22 cellular contexts compared by ENCODE assay signal in genomic region chr12:122615780-122616179, GRCh38.
"Had no signal": no experiment of that assay in that cellular context is flagged by ENCODE, and none has a peak within 500 bp of the region (broad histone marks: within the 10 kb centered on the region; RNA-seq: fewer than 3 reads in every experiment).

No MANE protein-coding gene starts in this region.

- DNase-seq: Kasumi-1; MM.1S; NCI-H1092 treated with DMSO at 0.1 percent for 48 hours; NCI-H1417 treated with DMSO at 0.1 percent for 48 hours; NCI-H146; NCI-H187; NCI-H2029; NCI-H2081 treated with DMSO at 0.1 percent for 48 hours; NCI-H2171 treated with DMSO at 0.1 percent for 48 hours; NCI-H345; NCI-H446 treated with DMSO at 0.1 percent for 48 hours; NCI-H510A treated with DMSO at 0.1 percent for 48 hours; NCI-H526; NCI-H748 treated with DMSO at 0.1 percent for 48 hours; NK-92 treated with Interleukin-12 subunit alpha and Interleukin-12 subunit beta, amount 100 ng/mL, for 24 hours; PC-9; Peyer's patch; SHP77 treated with DMSO at 0.1 percent for 48 hours had no signal

- H3K27me3 ChIP-seq: Peyer's patch, SJSA1 had no signal

- H3K4me1 ChIP-seq: Peyer's patch, SJSA1 had no signal

- H3K4me3 ChIP-seq: K562, PC-9, Peyer's patch, SJSA1, SK-N-MC had no signal

- H3K27ac ChIP-seq: KMS-11, PC-9, Peyer's patch, SJSA1 had no signal

- H3K9me3 ChIP-seq: Peyer's patch, SJSA1 had no signal
